ENCODE assay signal across 8 cellular contexts in the genomic region with DNA sequence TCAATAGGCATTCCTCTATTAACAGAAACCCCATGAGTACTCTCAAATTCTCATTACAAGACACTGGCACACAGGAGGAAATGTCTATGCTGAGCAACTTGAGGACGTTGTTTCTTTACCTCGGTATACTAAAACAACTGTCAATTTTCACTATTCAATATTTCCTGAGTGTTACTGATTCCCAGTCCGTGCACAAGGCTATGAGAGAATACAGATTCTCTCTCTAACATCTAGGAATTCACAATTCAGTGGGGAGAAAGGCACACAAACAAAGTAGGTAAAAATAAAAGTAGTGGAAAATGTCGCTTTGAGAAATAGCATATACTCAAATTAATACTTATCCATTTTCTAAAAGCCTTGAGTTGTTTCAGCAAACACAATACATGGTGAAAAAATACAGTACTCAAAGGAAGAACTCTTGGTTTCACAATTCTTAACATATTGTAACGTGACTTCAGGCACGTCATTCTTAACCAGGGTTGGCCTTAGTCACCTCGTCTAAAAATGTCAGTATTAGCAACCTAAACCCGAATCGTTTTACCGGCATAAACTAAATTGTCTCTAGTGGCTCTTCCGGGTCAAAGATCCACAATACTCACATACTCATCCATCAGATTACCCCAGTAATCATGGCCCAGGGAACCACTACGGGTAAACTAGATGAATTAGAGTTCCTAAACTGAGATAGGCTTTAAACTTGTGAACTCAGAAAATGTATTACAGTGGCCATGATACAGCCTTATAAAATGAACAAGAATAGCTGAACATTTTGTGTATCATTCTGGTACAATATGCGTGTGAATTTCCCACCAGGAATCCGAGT. TPM values are rescaled to one million over a fixed set of nuclear protein-coding genes. Genes with fewer than 3 reads are reported as not detected.
A peak's percentile ranks its signal among the peaks of the same experiment; 100 is the strongest.
DNase-seq lines count a peak whose midpoint lies in the region; ATAC-seq, FAIRE-seq and TF ChIP-seq lines count a peak whose summit lies in the region.

No MANE protein-coding gene starts in this region.

- no peak for TF ChIP-seq EP300 in A549 (IDR thresholded peaks at IDR 0.05)

- DNase-seq in A549 (ENCODE audit: low read depth in 1 of 2, low spot score in 1 of 2) (peak; percentile 24 to 46), GM13977 (ENCODE audit: low spot score) (peak; percentile 40), endothelial cell (ENCODE audit: low spot score) (no peak), NCI-H2081 treated with DMSO at 0.1 percent for 48 hours (lab: John Stamatoyannopoulos, UW) (no peak)
- peak; percentile 44 for DNase-seq in T-helper 2 cell treated with Interferon-gamma antibody and Interleukin-4, amounts not matched to agents 5 μg/mL and 100 μg/mL, for 36 hours (ENCODE audit: low spot score)
- peak in 5 of 10 donors; percentile 8 to 47 (median 32) for DNase-seq in naive thymus-derived CD8-positive, alpha-beta T cell
- no peak for DNase-seq in activated CD8-positive, alpha-beta memory T cell treated with anti-CD3 and anti-CD28 coated beads, Interleukin-2, amount 50 U/mL, for 4 hours

- no peaks in the 10 kb centered on the region for H3K27me3 Mint-ChIP-seq in T-helper 2 cell treated with Interferon-gamma antibody and Interleukin-4, amounts not matched to agents 5 μg/mL and 100 μg/mL, for 36 hours (ENCODE audit: low read depth)
- peaks cover 11% of the 10 kb centered on the region for H3K27me3 Mint-ChIP-seq in endothelial cell (ENCODE audit: unreplicated experiment)
- no peaks in the 10 kb centered on the region for H3K27me3 Mint-ChIP-seq in naive thymus-derived CD8-positive, alpha-beta T cell

- no peak for ATAC-seq in A549
- ATAC-seq in HG03460 (IDR thresholded peaks at IDR 0.05; ENCODE audit: unreplicated experiment) = peak; percentile 9
- ATAC-seq in naive thymus-derived CD8-positive, alpha-beta T cell = peak in 1 of 2 donors; percentile 14

- peak overlapping the region; percentile 79 to 94 for H3K27ac ChIP-seq in A549

- no peaks in the 10 kb centered on the region for H3K9me3 Mint-ChIP-seq in T-helper 2 cell treated with Interferon-gamma antibody and Interleukin-4, amounts not matched to agents 5 μg/mL and 100 μg/mL, for 36 hours
- H3K9me3 Mint-ChIP-seq in endothelial cell (ENCODE audit: unreplicated experiment) = no peaks in the 10 kb centered on the region
- no peaks in the 10 kb centered on the region for H3K9me3 Mint-ChIP-seq in naive thymus-derived CD8-positive, alpha-beta T cell

- H3K27ac Mint-ChIP-seq in T-helper 2 cell treated with Interferon-gamma antibody and Interleukin-4, amounts not matched to agents 5 μg/mL and 100 μg/mL, for 36 hours = peak overlapping the region; percentile 97
- peak overlapping the region; percentile 92 for H3K27ac Mint-ChIP-seq in endothelial cell (ENCODE audit: unreplicated experiment)
- H3K27ac Mint-ChIP-seq in naive thymus-derived CD8-positive, alpha-beta T cell = peak overlapping the region; percentile 78 to 99 (median 98)

- peak overlapping the region; percentile 61 for H3K4me3 ChIP-seq in A549

- FAIRE-seq in A549 (lab: Jason Lieb, UNC) = no peak

- TF ChIP-seq RAD21 in A549 (conservative IDR thresholded peaks at IDR 0.05 in 1 of 2, IDR thresholded peaks at IDR 0.05 in 1 of 2) = no peak

- no peak for TF ChIP-seq CTCF in A549 (IDR thresholded peaks at IDR 0.05)
- TF ChIP-seq CTCF in GM13977 (IDR thresholded peaks at IDR 0.05; ENCODE audit: extremely low read depth, insufficient read depth, missing control alignments) = no peak
- TF ChIP-seq CTCF in endothelial cell (IDR thresholded peaks at IDR 0.05; ENCODE audit: unreplicated experiment) = no peak

- POLR2A ChIA-PET in A549 (lab: Yijun Ruan, JAX) = interaction anchor here (0.6 kb wide), 1 partner anchor 25 kb away, joined by 3 read pairs; no protein-coding TSS in a partner anchor
- POLR2A ChIA-PET in naive thymus-derived CD8-positive, alpha-beta T cell (lab: Charles Lee) = interaction anchor here (3.2 kb wide), 1 partner anchor 119 kb away, joined by 39 read pairs; a partner anchor contains a TSS

- in situ Hi-C loops in GM13977 (cut with MboI; ENCODE audit: low pct_unique_long_range_greater_than_20kb, low sequenced_read_pairs, unreplicated experiment) = no loop called here

- H3K4me3 Mint-ChIP-seq in T-helper 2 cell treated with Interferon-gamma antibody and Interleukin-4, amounts not matched to agents 5 μg/mL and 100 μg/mL, for 36 hours = peak overlapping the region; percentile 94
- peak overlapping the region; percentile 98 for H3K4me3 Mint-ChIP-seq in endothelial cell (ENCODE audit: unreplicated experiment)
- H3K4me3 Mint-ChIP-seq in naive thymus-derived CD8-positive, alpha-beta T cell = peak overlapping the region; percentile 93 to 100 (median 98)

- CTCF ChIA-PET in A549 (lab: Yijun Ruan, JAX) = interaction anchor here (1.2 kb wide), 1 partner anchor 89 kb away, joined by 5 read pairs; no protein-coding TSS in a partner anchor

- peaks cover 40% of the 10 kb centered on the region for H3K4me1 Mint-ChIP-seq in T-helper 2 cell treated with Interferon-gamma antibody and Interleukin-4, amounts not matched to agents 5 μg/mL and 100 μg/mL, for 36 hours (ENCODE audit: low read depth)
- H3K4me1 Mint-ChIP-seq in endothelial cell (ENCODE audit: unreplicated experiment) = peaks cover 17% of the 10 kb centered on the region
- H3K4me1 Mint-ChIP-seq in naive thymus-derived CD8-positive, alpha-beta T cell = peaks cover 16 to 64% (median 36%) of the 10 kb centered on the region in 4 donors

- 13% methylated on average over 14 of the region's 14 CpGs for WGBS in A549 (ENCODE audit: missing lambda C conversion rate)

- no peak for TF ChIP-seq POLR2A in A549 (IDR thresholded peaks at IDR 0.05; ENCODE audit: low read length)

- peak overlapping the region; percentile 96 for H3K4me2 ChIP-seq in A549

- H3K36me3 Mint-ChIP-seq in T-helper 2 cell treated with Interferon-gamma antibody and Interleukin-4, amounts not matched to agents 5 μg/mL and 100 μg/mL, for 36 hours (ENCODE audit: low read depth) = no peaks in the 10 kb centered on the region
- H3K36me3 Mint-ChIP-seq in endothelial cell (ENCODE audit: low read depth, unreplicated experiment) = no peaks in the 10 kb centered on the region
- H3K36me3 Mint-ChIP-seq in naive thymus-derived CD8-positive, alpha-beta T cell = peaks cover 0 to 2% (median 0%) of the 10 kb centered on the region in 3 donors

- peaks cover 34% of the 10 kb centered on the region; the same call in 2 of the 3 replicates for H3K4me1 ChIP-seq in A549

- no peaks in the 10 kb centered on the region for H3K9me3 ChIP-seq in A549

TF ChIP-seq in A549, 52 proteins besides CTCF, POLR2A, EP300 and RAD21:
- no peak for TF ChIP-seq PHF8 (IDR thresholded peaks at IDR 0.05; ENCODE audit: borderline replicate concordance, low read depth)
- no peak for TF ChIP-seq CHD2 (IDR thresholded peaks at IDR 0.05; ENCODE audit: low read length, partially characterized antibody)
- no peak for TF ChIP-seq HDAC2 (IDR thresholded peaks at IDR 0.05)

RNA-seq across cellular contexts. Expression of a gene that starts 1.5 kb away (rescaled TPM):
- polyA plus RNA-seq in A549 (2011; rRNA removed) (3.7 and 5.6 TPM in 2 replicates), A549 (2017; fragmentation: RNase III; extraction: RNeasy Plus Mini Kit Qiagen cat#74134 plus additional on column Dnase treatment) (2.9 to 3.2 TPM (median 3.0 TPM) in 3 replicates)
- polyA plus RNA-seq in A549 (2012; cell fraction: cytosol; rRNA removed) = 0.59 and 0.74 TPM in 2 replicates
- 0.37 and 0.65 TPM in 2 replicates for polyA plus RNA-seq in A549 (2012; cell fraction: nucleus; rRNA removed)
- polyA minus RNA-seq in A549 (2011; rRNA and poly(A)+ RNA removed) = 2.1 and 2.7 TPM in 2 replicates
- 5.5 TPM for total RNA-seq in endothelial cell (ENCODE audit: unreplicated experiment)
- total RNA-seq in naive thymus-derived CD8-positive, alpha-beta T cell = 1 to 10 TPM; 6.7 to 7.1 TPM
- 1 to 10 TPM; 1.6 to 2.2 (median 1.8) TPM for polyA plus RNA-seq in naive thymus-derived CD8-positive, alpha-beta T cell

RNA-seq across cellular contexts. Expression of a gene that starts 2.7 kb away (rescaled TPM):
- 102 and 111 TPM in 2 replicates for polyA plus RNA-seq in A549 (2011; rRNA removed)
- polyA plus RNA-seq in A549 (2012; cell fraction: cytosol; rRNA removed) = 22.7 and 26.3 TPM in 2 replicates
- 5.6 and 7.2 TPM in 2 replicates for polyA plus RNA-seq in A549 (2012; cell fraction: nucleus; rRNA removed)
- polyA plus RNA-seq in A549 (2017; fragmentation: RNase III; extraction: RNeasy Plus Mini Kit Qiagen cat#74134 plus additional on column Dnase treatment) = 43.5 to 48.6 TPM (median 48.1 TPM) in 3 replicates
- 3.9 and 7.8 TPM in 2 replicates for polyA minus RNA-seq in A549 (2011; rRNA and poly(A)+ RNA removed)
- total RNA-seq in endothelial cell (ENCODE audit: unreplicated experiment) = 38.1 TPM
- total RNA-seq in naive thymus-derived CD8-positive, alpha-beta T cell = 10 to 100 TPM in 1 of 2 experiments, 1 to 10 TPM in 1; 9.7 to 11.6 TPM
- polyA plus RNA-seq in naive thymus-derived CD8-positive, alpha-beta T cell = 10 to 100 TPM; 54.6 to 71.4 (median 60.4) TPM

Comparison
In these comparisons a context has a peak if more than half of its experiments do, and no peak if none do; other contexts are left out.
1. DNase-seq: peak in A549 (2 of 2), GM13977 (single experiment) and T-helper 2 cell treated with Interferon-gamma antibody and Interleukin-4, amounts not matched to agents 5 μg/mL and 100 μg/mL, for 36 hours (single experiment); none in endothelial cell (single experiment), NCI-H2081 treated with DMSO at 0.1 percent for 48 hours (single experiment) and activated CD8-positive, alpha-beta memory T cell treated with anti-CD3 and anti-CD28 coated beads, Interleukin-2, amount 50 U/mL, for 4 hours (single experiment).
2. Peak in every context shown above with its lines, with median percentiles within 50 percentile points of each other: H3K27ac Mint-ChIP-seq and H3K4me3 Mint-ChIP-seq.